Comparison of ENCODE assay signal across 8 cellular contexts in the genomic region with DNA sequence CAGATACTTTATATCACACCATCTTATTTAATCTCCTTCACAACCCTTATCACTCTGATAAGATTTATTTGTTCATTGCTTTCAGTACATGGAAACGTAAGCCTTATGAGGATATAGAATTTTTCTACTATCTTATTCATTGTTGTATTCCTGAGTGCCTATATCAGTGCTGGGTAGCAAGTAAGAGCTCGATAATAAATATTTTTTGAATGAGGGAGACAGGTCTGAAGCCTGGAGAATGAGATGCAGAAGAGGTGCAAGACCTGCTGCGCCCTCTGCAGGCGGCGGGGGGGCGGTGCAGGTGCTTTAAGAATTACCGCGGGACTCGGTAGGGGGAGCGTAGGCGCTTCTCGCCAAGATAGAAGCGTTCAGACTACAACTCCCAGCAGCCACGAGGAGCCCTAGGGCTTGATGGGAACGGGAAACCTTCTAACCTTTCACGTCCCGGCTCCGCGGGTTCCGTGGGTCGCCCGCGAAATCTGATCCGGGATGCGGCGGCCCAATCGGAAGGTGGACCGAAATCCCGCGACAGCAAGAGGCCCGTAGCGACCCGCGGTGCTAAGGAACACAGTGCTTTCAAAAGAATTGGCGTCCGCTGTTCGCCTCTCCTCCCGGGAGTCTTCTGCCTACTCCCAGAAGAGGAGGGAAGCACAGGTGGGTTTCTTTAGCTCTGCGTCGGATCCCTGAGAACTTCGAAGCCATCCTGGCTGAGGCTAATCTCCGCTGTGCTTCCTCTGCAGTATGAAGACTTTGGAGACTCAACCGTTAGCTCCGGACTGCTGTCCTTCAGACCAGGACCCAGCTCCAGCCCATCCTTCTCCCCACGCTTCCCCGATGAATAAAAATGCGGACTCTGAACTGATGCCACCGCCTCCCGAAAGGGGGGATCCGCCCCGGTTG.
A peak's percentile ranks its signal among the peaks of the same experiment; 100 is the strongest.
DNase-seq lines count a peak whose midpoint lies in the region; ATAC-seq lines count a peak whose summit lies in the region.

A gene (plus strand): TSS at position 570 of the 900 bp plus-strand sequence. CDS start 172 bp downstream, at position 742.

- ATAC-seq in GM19023 (IDR thresholded peaks at IDR 0.05; ENCODE audit: unreplicated experiment), result peak; percentile 73
- ATAC-seq in HG03280 (IDR thresholded peaks at IDR 0.05; ENCODE audit: unreplicated experiment), result peak; percentile 74

- DNase-seq in AG20443 (ENCODE audit: low spot score) (peak; percentile 96), NCI-H345 treated with DMSO at 0.1 percent for 48 hours (lab: John Stamatoyannopoulos, UW; ENCODE audit: unreplicated experiment) (peak; percentile 89), iris pigment epithelial cell (ENCODE audit: low read depth) (peak; percentile 99)
- DNase-seq in activated CD4-positive, CD25-positive, alpha-beta regulatory T cell (lab: John Stamatoyannopoulos, UW), result peak; percentile 88 to 97 (median 91)
- DNase-seq in central memory CD4-positive, alpha-beta T cell, result peak; percentile 95
- DNase-seq in stimulated activated CD4-positive, alpha-beta T cell treated with anti-CD3 and anti-CD28 coated beads, Interleukin-12 subunit alpha, Interleukin-12 subunit beta, amount 100 ng/mL, for 24 hours (ENCODE audit: low read depth in 2 of 2), result peak; percentile 88 to 93

Comparison
In these comparisons a context has a peak if more than half of its experiments do, and no peak if none do; other contexts are left out.
1. Peak in every context shown above with its lines: DNase-seq and ATAC-seq.